Comparison of ENCODE assay signal across 1 cellular context in genomic region chr20:49133571-49133970, GRCh38.
TF ChIP-seq lines count a peak whose summit lies in the region.

No MANE protein-coding gene starts in this region.

TF ChIP-seq in H1, 55 proteins besides CTCF, POLR2A, EP300 and RAD21:
- TF ChIP-seq, protein P1, sequence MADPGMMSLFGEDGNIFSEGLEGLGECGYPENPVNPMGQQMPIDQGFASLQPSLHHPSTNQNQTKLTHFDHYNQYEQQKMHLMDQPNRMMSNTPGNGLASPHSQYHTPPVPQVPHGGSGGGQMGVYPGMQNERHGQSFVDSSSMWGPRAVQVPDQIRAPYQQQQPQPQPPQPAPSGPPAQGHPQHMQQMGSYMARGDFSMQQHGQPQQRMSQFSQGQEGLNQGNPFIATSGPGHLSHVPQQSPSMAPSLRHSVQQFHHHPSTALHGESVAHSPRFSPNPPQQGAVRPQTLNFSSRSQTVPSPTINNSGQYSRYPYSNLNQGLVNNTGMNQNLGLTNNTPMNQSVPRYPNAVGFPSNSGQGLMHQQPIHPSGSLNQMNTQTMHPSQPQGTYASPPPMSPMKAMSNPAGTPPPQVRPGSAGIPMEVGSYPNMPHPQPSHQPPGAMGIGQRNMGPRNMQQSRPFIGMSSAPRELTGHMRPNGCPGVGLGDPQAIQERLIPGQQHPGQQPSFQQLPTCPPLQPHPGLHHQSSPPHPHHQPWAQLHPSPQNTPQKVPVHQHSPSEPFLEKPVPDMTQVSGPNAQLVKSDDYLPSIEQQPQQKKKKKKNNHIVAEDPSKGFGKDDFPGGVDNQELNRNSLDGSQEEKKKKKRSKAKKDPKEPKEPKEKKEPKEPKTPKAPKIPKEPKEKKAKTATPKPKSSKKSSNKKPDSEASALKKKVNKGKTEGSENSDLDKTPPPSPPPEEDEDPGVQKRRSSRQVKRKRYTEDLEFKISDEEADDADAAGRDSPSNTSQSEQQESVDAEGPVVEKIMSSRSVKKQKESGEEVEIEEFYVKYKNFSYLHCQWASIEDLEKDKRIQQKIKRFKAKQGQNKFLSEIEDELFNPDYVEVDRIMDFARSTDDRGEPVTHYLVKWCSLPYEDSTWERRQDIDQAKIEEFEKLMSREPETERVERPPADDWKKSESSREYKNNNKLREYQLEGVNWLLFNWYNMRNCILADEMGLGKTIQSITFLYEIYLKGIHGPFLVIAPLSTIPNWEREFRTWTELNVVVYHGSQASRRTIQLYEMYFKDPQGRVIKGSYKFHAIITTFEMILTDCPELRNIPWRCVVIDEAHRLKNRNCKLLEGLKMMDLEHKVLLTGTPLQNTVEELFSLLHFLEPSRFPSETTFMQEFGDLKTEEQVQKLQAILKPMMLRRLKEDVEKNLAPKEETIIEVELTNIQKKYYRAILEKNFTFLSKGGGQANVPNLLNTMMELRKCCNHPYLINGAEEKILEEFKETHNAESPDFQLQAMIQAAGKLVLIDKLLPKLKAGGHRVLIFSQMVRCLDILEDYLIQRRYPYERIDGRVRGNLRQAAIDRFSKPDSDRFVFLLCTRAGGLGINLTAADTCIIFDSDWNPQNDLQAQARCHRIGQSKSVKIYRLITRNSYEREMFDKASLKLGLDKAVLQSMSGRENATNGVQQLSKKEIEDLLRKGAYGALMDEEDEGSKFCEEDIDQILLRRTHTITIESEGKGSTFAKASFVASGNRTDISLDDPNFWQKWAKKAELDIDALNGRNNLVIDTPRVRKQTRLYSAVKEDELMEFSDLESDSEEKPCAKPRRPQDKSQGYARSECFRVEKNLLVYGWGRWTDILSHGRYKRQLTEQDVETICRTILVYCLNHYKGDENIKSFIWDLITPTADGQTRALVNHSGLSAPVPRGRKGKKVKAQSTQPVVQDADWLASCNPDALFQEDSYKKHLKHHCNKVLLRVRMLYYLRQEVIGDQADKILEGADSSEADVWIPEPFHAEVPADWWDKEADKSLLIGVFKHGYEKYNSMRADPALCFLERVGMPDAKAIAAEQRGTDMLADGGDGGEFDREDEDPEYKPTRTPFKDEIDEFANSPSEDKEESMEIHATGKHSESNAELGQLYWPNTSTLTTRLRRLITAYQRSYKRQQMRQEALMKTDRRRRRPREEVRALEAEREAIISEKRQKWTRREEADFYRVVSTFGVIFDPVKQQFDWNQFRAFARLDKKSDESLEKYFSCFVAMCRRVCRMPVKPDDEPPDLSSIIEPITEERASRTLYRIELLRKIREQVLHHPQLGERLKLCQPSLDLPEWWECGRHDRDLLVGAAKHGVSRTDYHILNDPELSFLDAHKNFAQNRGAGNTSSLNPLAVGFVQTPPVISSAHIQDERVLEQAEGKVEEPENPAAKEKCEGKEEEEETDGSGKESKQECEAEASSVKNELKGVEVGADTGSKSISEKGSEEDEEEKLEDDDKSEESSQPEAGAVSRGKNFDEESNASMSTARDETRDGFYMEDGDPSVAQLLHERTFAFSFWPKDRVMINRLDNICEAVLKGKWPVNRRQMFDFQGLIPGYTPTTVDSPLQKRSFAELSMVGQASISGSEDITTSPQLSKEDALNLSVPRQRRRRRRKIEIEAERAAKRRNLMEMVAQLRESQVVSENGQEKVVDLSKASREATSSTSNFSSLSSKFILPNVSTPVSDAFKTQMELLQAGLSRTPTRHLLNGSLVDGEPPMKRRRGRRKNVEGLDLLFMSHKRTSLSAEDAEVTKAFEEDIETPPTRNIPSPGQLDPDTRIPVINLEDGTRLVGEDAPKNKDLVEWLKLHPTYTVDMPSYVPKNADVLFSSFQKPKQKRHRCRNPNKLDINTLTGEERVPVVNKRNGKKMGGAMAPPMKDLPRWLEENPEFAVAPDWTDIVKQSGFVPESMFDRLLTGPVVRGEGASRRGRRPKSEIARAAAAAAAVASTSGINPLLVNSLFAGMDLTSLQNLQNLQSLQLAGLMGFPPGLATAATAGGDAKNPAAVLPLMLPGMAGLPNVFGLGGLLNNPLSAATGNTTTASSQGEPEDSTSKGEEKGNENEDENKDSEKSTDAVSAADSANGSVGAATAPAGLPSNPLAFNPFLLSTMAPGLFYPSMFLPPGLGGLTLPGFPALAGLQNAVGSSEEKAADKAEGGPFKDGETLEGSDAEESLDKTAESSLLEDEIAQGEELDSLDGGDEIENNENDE (IDR thresholded peaks at IDR 0.05; ENCODE audit: insufficient replicate concordance, low read length), result no peak
- TF ChIP-seq TCF12 (IDR thresholded peaks at IDR 0.05; ENCODE audit: low read depth, low read length) (no peak), CHD1 (IDR thresholded peaks at IDR 0.05; ENCODE audit: low read depth, low read length) (no peak), BRCA1 (IDR thresholded peaks at IDR 0.05; ENCODE audit: low read depth, low read length) (no peak), TAF1 (IDR thresholded peaks at IDR 0.05; ENCODE audit: low read depth, low read length) (no peak)
TF ChIP-seq in H1: peak in this region for 0.
